In the genomic region with DNA sequence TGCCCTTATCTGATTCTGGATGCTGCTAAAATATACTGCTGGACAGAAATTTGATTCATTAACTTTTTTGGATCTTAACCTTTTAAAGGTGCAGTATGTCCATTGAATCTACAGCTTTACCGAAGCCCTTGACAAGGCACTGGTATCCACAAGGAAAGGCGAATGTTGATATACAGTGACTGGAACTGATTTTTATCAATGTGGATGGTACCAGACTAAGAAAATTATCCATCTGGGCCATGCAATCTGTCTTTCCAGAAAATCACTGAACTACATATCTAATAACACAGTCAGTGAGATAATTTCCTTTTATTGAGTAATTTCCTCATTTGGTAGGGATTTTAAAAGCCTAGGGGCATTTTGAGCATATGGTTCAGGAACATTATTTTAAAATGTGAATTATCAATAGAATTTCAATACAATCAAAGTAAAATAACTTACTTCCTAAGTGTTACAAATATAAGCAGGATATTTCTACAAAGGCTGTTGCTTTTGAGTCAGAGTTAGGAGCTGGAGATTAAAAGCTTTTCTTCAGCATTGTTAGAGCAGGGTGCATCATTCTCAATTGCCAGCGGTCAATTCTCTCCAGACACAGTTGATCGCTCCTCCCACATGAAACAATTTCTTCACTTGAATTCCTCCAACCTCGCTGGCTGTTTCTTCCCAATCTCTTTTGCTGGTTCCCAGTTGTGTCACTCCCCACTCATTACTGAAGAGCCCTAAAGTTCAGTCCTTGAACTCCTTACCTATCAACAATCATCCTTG, we compare ENCODE assay signal across 2 cellular contexts.
TF ChIP-seq lines count a peak whose summit lies in the region.

No MANE protein-coding gene starts in this region.

TF ChIP-seq in SK-N-SH, 30 proteins besides CTCF, POLR2A, EP300 and RAD21 (continued from another document):
- peak; percentile 40; the same call in 1 of the 2 replicates for TF ChIP-seq MXI1 (IDR thresholded peaks at IDR 0.05; ENCODE audit: low read depth, low read length)
- no peak for TF ChIP-seq YY1 (IDR thresholded peaks at IDR 0.05; ENCODE audit: low read depth)
- TF ChIP-seq GATA2 (CRISPR knock-in tag; IDR thresholded peaks at IDR 0.05), result peak; percentile 93

TF ChIP-seq in endothelial cell of umbilical vein, 7 proteins besides CTCF, POLR2A, EP300 and RAD21 (continued from another document):
- TF ChIP-seq GATA2 (IDR thresholded peaks at IDR 0.05; ENCODE audit: insufficient read depth, insufficient read length, low read depth, low read length), result peak; percentile 81
